In genomic region chr13:33066329-33066728, GRCh38 we compare ENCODE assay signal across 19 cellular contexts. TPM values are rescaled to one million over a fixed set of nuclear protein-coding genes. Genes with fewer than 3 reads are reported as not detected.
A peak's percentile ranks its signal among the peaks of the same experiment; 100 is the strongest.
DNase-seq lines count a peak whose midpoint lies in the region; ATAC-seq, FAIRE-seq and TF ChIP-seq lines count a peak whose summit lies in the region.
"Had no signal": no experiment of that assay in that cellular context is flagged by ENCODE, and none has a peak within 500 bp of the region (broad histone marks: within the 10 kb centered on the region; RNA-seq: fewer than 3 reads in every experiment).

No MANE protein-coding gene starts in this region.

- TF ChIP-seq CTCF in K562 (IDR thresholded peaks at IDR 0.05 in 2 of 3, conservative IDR thresholded peaks at IDR 0.05 in 1 of 3; ENCODE audit: insufficient read depth in 2 of 3, low read depth in 1 of 3, low read length in 3 of 3) (no peak), heart left ventricle (IDR thresholded peaks at IDR 0.05) (no peak), left ventricle myocardium inferior (IDR thresholded peaks at IDR 0.05; ENCODE audit: borderline replicate concordance) (no peak)

- intact Hi-C loops in K562 (cut with micrococcal nuclease) (loop anchor here (10.0 kb wide), 1 partner anchor 478 kb away; no protein-coding TSS in a partner anchor), heart left ventricle (cut with DNase I) (no loop called here), left ventricle myocardium inferior (cut with micrococcal nuclease) (no loop called here)

- peak; percentile 46; the same call in 2 of the 3 replicates for ATAC-seq in K562
- ATAC-seq in heart left ventricle: no peak
- ATAC-seq: CD8-positive, alpha-beta T cell; HCT116 had no signal

- H2BK15ac ChIP-seq in neuronal stem cell (ENCODE audit: low read length): peak overlapping the region; percentile 17

- no TSS peak for BruUV-seq in K562 (replicated peaks; lab: Mats Ljungman, UMichigan)

- no peak overlapping the region for H2BK5ac ChIP-seq in neuronal stem cell (ENCODE audit: low read length)

- no peak for TF ChIP-seq RAD21 in K562 (CRISPR knock-in tag; conservative IDR thresholded peaks at IDR 0.05 in 1 of 2, IDR thresholded peaks at IDR 0.05 in 1 of 2)

- POLR2A ChIA-PET in K562 (lab: Yijun Ruan, JAX): interaction anchor here (0.8 kb wide), 1 partner anchor 9 kb away, joined by 3 read pairs; no protein-coding TSS in a partner anchor

- no peak overlapping the region for H2BK120ac ChIP-seq in neuronal stem cell (ENCODE audit: low read depth, low read length)

- H3K79me1 ChIP-seq in neuronal stem cell (ENCODE audit: low read depth, low read length): no peaks in the 10 kb centered on the region

- H3K27ac ChIP-seq in K562 (ENCODE audit: extremely low read depth, low read depth, low read length): no peak overlapping the region
- no peak overlapping the region for H3K27ac ChIP-seq in neuronal stem cell (replicated peaks; ENCODE audit: low read length)
- no peak overlapping the region for H3K27ac ChIP-seq in heart left ventricle
- no peak overlapping the region for H3K27ac ChIP-seq in left ventricle myocardium inferior (replicated peaks)

- DNase-seq in H7 (peak; percentile 32), K562 (ENCODE audit: extremely low read depth in 1 of 4, low spot score in 3 of 4) (no peak), neuronal stem cell (ENCODE audit: low spot score) (no peak), SKM-1 treated with dmso at 0.1 percent for 144 hours (lab: John Stamatoyannopoulos, UW; ENCODE audit: unreplicated experiment) (no peak), heart left ventricle (no peak), left ventricle myocardium inferior (no peak)
- DNase-seq: C1 segment of cervical spinal cord; CD4-positive, CD25-positive, alpha-beta regulatory T cell; CD8-positive, alpha-beta T cell; DMS153; DND-41; GOT3; H9 had no signal

- H3K4me2 ChIP-seq in K562 (ENCODE audit: insufficient read depth, low read length): no peak overlapping the region
- no peak overlapping the region for H3K4me2 ChIP-seq in neuronal stem cell (ENCODE audit: insufficient read depth, low read length, poor library complexity, severe bottlenecking)

- no peak overlapping the region for H3K18ac ChIP-seq in neuronal stem cell (ENCODE audit: low read length)

- H4K20me1 ChIP-seq in K562 (replicated peaks; ENCODE audit: control insufficient read depth, insufficient read depth, low read length): no peaks in the 10 kb centered on the region

- in situ Hi-C loops in K562 (cut with MboI): no loop called here

- CTCF ChIA-PET in K562 (lab: Yijun Ruan, JAX; ENCODE audit: low intra/inter-chr PET ratio): no interaction called here

- H3K23ac ChIP-seq in neuronal stem cell (ENCODE audit: low read depth, low read length, poor library complexity): no peak overlapping the region

- WGBS in K562 (ENCODE audit: insufficient coverage, low coverage, missing lambda C conversion rate): 5% methylated on average over 11 of the region's 18 CpGs
- WGBS in neuronal stem cell (ENCODE audit: extremely low coverage in 2 of 2, insufficient read length in 2 of 2, insufficient replicate concordance in 1 of 2), 2 donors: no CpG with 5 or more reads among the region's 18 CpGs
- 94 to 98% (median 96%) methylated on average over 18 of the region's 18 CpGs for WGBS in heart left ventricle, 4 donors

- H3K36me3 ChIP-seq in H7 (replicated peaks; ENCODE audit: control insufficient read depth, insufficient read depth, low read length) (no peaks in the 10 kb centered on the region), K562 (ENCODE audit: control insufficient read depth, insufficient read depth, low read length) (no peaks in the 10 kb centered on the region), neuronal stem cell (replicated peaks in 1 of 2; ENCODE audit: control insufficient read depth in 2 of 2, insufficient read depth in 2 of 2, low read length in 2 of 2) (no peaks in the 10 kb centered on the region), heart left ventricle (peaks cover 0 to 4% (median 0%) of the 10 kb centered on the region in 9 donors), left ventricle myocardium inferior (peaks cover 4% of the 10 kb centered on the region)

- FAIRE-seq in K562 (lab: Jason Lieb, UNC): no peak
- FAIRE-seq: GM12892, GM19239 had no signal

- H4K91ac ChIP-seq in neuronal stem cell (ENCODE audit: low read depth, low read length, poor library complexity): no peak overlapping the region

- no peak overlapping the region for H3K4ac ChIP-seq in neuronal stem cell (ENCODE audit: low read length)

- no peak for TF ChIP-seq EP300 in K562 (IDR thresholded peaks at IDR 0.05; ENCODE audit: low read length)

- H3K4me3 ChIP-seq in H7 (ENCODE audit: insufficient read depth, low read depth, low read length): no peak overlapping the region
- H3K4me3 ChIP-seq in K562: no peak overlapping the region
- no peak overlapping the region for H3K4me3 ChIP-seq in neuronal stem cell (ENCODE audit: low read length in 2 of 2)
- H3K4me3 ChIP-seq in heart left ventricle: no peak overlapping the region
- H3K4me3 ChIP-seq in left ventricle myocardium inferior: no peak overlapping the region

- H3K14ac ChIP-seq in neuronal stem cell (ENCODE audit: low read length): no peak overlapping the region

- no peak overlapping the region for H4K8ac ChIP-seq in neuronal stem cell (ENCODE audit: low read depth, low read length)

- H2BK12ac ChIP-seq in neuronal stem cell (ENCODE audit: low read length): no peak overlapping the region

- H2AFZ ChIP-seq in K562 (ENCODE audit: low read depth, low read length) (no peak overlapping the region), neuronal stem cell (ENCODE audit: low read length) (no peak overlapping the region)

- H3K9ac ChIP-seq in K562 (ENCODE audit: insufficient read depth in 1 of 2, low read depth in 2 of 2, low read length in 2 of 2) (no peak overlapping the region), neuronal stem cell (ENCODE audit: low read depth, low read length, poor library complexity) (no peak overlapping the region)

- H3K9me3 ChIP-seq in K562 (replicated peaks; ENCODE audit: control insufficient read depth, insufficient read depth, low read depth, low read length) (no peaks in the 10 kb centered on the region), neuronal stem cell (replicated peaks in 1 of 2; ENCODE audit: control insufficient read depth in 2 of 2, insufficient read depth in 1 of 2, low read depth in 1 of 2, low read length in 2 of 2) (no peaks in the 10 kb centered on the region), heart left ventricle (no peaks in the 10 kb centered on the region), left ventricle myocardium inferior (replicated peaks) (no peaks in the 10 kb centered on the region)

- H3K4me1 ChIP-seq in K562 (replicated peaks in 1 of 2; ENCODE audit: control insufficient read depth in 2 of 2, insufficient read depth in 2 of 2, low read length in 2 of 2): no peaks in the 10 kb centered on the region; a peak in 1 of 5 replicates
- peaks cover 0 to 5% of the 10 kb centered on the region in 2 donors for H3K4me1 ChIP-seq in neuronal stem cell (ENCODE audit: control insufficient read depth in 2 of 2, insufficient read depth in 1 of 2, low read depth in 1 of 2, low read length in 2 of 2)
- no peaks in the 10 kb centered on the region for H3K4me1 ChIP-seq in heart left ventricle
- H3K4me1 ChIP-seq in left ventricle myocardium inferior: no peaks in the 10 kb centered on the region
- H3K4me1 ChIP-seq: Caco-2 had no signal

- no peaks in the 10 kb centered on the region for H3K79me2 ChIP-seq in K562 (ENCODE audit: control insufficient read depth, insufficient read depth, low read length)

- TF ChIP-seq POLR2A in K562 (conservative IDR thresholded peaks at IDR 0.05) (no peak), heart left ventricle (IDR thresholded peaks at IDR 0.05) (no peak)

- H3K27me3 ChIP-seq in H7 (ENCODE audit: control insufficient read depth, insufficient read depth, low read length) (no peaks in the 10 kb centered on the region), K562 (ENCODE audit: control insufficient read depth in 2 of 2, insufficient read depth in 2 of 2, low read length in 2 of 2) (peaks cover 0 to 8% of the 10 kb centered on the region in 2 experiments; a peak in 2 of 5 replicates), neuronal stem cell (ENCODE audit: control insufficient read depth in 3 of 3, insufficient read depth in 3 of 3, low read depth in 1 of 3, low read length in 3 of 3) (no peaks in the 10 kb centered on the region), heart left ventricle (no peaks in the 10 kb centered on the region), left ventricle myocardium inferior (ENCODE audit: low read depth) (no peaks in the 10 kb centered on the region)

- H2AK5ac ChIP-seq in neuronal stem cell (ENCODE audit: low read depth, low read length): no peak overlapping the region

- H3K9me1 ChIP-seq in K562 (ENCODE audit: control insufficient read depth, insufficient read depth, low read length): no peaks in the 10 kb centered on the region

TF ChIP-seq in K562, 482 proteins besides CTCF, POLR2A, EP300 and RAD21 (continues in another document):
- TF ChIP-seq DNMT1 (IDR thresholded peaks at IDR 0.05) (no peak), NELFE (IDR thresholded peaks at IDR 0.05; ENCODE audit: insufficient read depth, insufficient read length) (no peak)

RNA-seq across cellular contexts. Expression of gene KL, which starts 50.1 kb away (rescaled TPM):
- not detected in 2 replicates for total RNA-seq in H7 (2014; rRNA removed; shearing (Covaris generic))
- not detected in 2 replicates for total RNA-seq in K562 (2011; cell fraction: chromatin; rRNA removed; ENCODE audit: low replicate concordance)
- total RNA-seq in K562 (2011; cell fraction: nucleolus; rRNA removed): not detected in 2 replicates
- total RNA-seq in K562 (2011; cell fraction: nucleoplasm; rRNA removed): not detected in 2 replicates
- total RNA-seq in K562 (2014; rRNA removed) (not detected in 2 replicates), K562 (2014; rRNA removed; fragmentation: Illumina TruSeq; extraction: Trizol) (not detected in 2 replicates), K562 (2015; rRNA removed; fragmentation: Illumina TruSeq; extraction: Trizol) (not detected in 2 replicates), K562 (2021) (0.04 TPM in 1 of 2 replicates, not detected in the other), heart left ventricle (1 to 10 TPM; 1.0 to 3.1 (median 1.7) TPM), left ventricle myocardium inferior (1.2 TPM)
- polyA plus RNA-seq in K562 (2011; rRNA removed) (not detected in 2 replicates), K562 (2014; fragmentation: Illumina TruSeq; extraction: Trizol) (not detected in 2 replicates), K562 (2014; fragmentation: Nextera tagmentation; extraction: Ambion mirVana) (not detected), K562 (2014; rRNA removed) (not detected in 2 replicates), heart left ventricle (1 to 10 TPM in 1 of 2 donors, under 1 TPM in 1; 0.34 to 1.7 TPM)
- polyA plus RNA-seq in K562 (2011; cell fraction: cytosol; rRNA removed): not detected in 2 replicates
- not detected in 2 replicates for polyA plus RNA-seq in K562 (2011; cell fraction: nucleus; rRNA removed)
- polyA plus RNA-seq in K562 (2012): 0.03 TPM in 1 of 2 replicates, not detected in the other
- polyA minus RNA-seq in K562 (2011; rRNA and poly(A)+ RNA removed): not detected in 2 replicates
- polyA minus RNA-seq in K562 (2011; cell fraction: cytosol; rRNA and poly(A)+ RNA removed): not detected in 2 replicates
- polyA minus RNA-seq in K562 (2011; cell fraction: nucleus; rRNA and poly(A)+ RNA removed): not detected in 2 replicates
- 0.08 TPM for polyA plus RNA-seq in neuronal stem cell (2013, experiment 1 of 2)
- 0.04 TPM for polyA plus RNA-seq in neuronal stem cell (2013, experiment 2 of 2)
- total RNA-seq: A172; CD4-positive, CD25-positive, alpha-beta regulatory T cell; CD8-positive, alpha-beta T cell; H9 had no signal
- polyA plus RNA-seq: BJ; CD4-positive, CD25-positive, alpha-beta regulatory T cell had no signal
